Comparison of ENCODE assay signal across 8 cellular contexts in genomic region chr1:17922833-17923232, GRCh38.
DNase-seq lines count a peak whose midpoint lies in the region; ATAC-seq and TF ChIP-seq lines count a peak whose summit lies in the region.

No MANE protein-coding gene starts in this region.

- H3K27ac Mint-ChIP-seq in CD14-positive monocyte = no peak overlapping the region
- H3K27ac Mint-ChIP-seq in brain = peak overlapping the region in 1 of 5 experiments; percentile 88

- H3K4me3 Mint-ChIP-seq in CD14-positive monocyte (no peak overlapping the region), brain (no peak overlapping the region)

- no peak for DNase-seq in CD14-positive monocyte (ENCODE audit: low spot score)
- DNase-seq in GM13977 (ENCODE audit: low spot score) = peak; percentile 56
- peak; percentile 30 for DNase-seq in NCI-H2227 treated with DMSO at 0.1 percent for 48 hours (lab: John Stamatoyannopoulos, UW)
- DNase-seq in mucosa of descending colon = peak in 2 of 3 donors; percentile 57 to 76
- DNase-seq in GM19240 (ENCODE audit: insufficient read length, low spot score) = no peak

- in situ Hi-C loops in GM13977 (cut with MboI; ENCODE audit: low pct_unique_long_range_greater_than_20kb, low sequenced_read_pairs, unreplicated experiment) = no loop called here

- H3K9me3 ChIP-seq in mucosa of descending colon = no peaks in the 10 kb centered on the region

- no peaks in the 10 kb centered on the region for H3K36me3 ChIP-seq in mucosa of descending colon (ENCODE audit: low read depth)

- H3K27me3 Mint-ChIP-seq in CD14-positive monocyte (ENCODE audit: low read depth in 3 of 3) = peaks cover 5 to 10% (median 6%) of the 10 kb centered on the region in 3 donors
- H3K27me3 Mint-ChIP-seq in brain = peaks cover 9% of the 10 kb centered on the region

- no peak overlapping the region for H3K4me3 ChIP-seq in mucosa of descending colon

- H3K4me1 ChIP-seq in mucosa of descending colon (ENCODE audit: low read depth) = no peaks in the 10 kb centered on the region

- H3K36me3 Mint-ChIP-seq in CD14-positive monocyte (no peaks in the 10 kb centered on the region), brain (no peaks in the 10 kb centered on the region)

- no peaks in the 10 kb centered on the region for H3K4me1 Mint-ChIP-seq in CD14-positive monocyte
- H3K4me1 Mint-ChIP-seq in brain = peaks cover 50% of the 10 kb centered on the region

- TF ChIP-seq CTCF in CD14-positive monocyte (IDR thresholded peaks at IDR 0.05) = peak; percentile 46
- peak; percentile 54 for TF ChIP-seq CTCF in GM13977 (IDR thresholded peaks at IDR 0.05; ENCODE audit: extremely low read depth, insufficient read depth, missing control alignments)
- TF ChIP-seq CTCF in brain (conservative IDR thresholded peaks at IDR 0.05) = peak; percentile 66 to 77
- TF ChIP-seq CTCF in mucosa of descending colon (IDR thresholded peaks at IDR 0.05) = peak; percentile 16

- H3K9me3 Mint-ChIP-seq in CD14-positive monocyte (no peaks in the 10 kb centered on the region), brain (peaks cover 0 to 9% (median 0%) of the 10 kb centered on the region in 5 experiments)

- ATAC-seq in mucosa of descending colon = peak; percentile 40
- no peak for ATAC-seq in GM21619 (IDR thresholded peaks at IDR 0.05; ENCODE audit: unreplicated experiment)
- no peak for ATAC-seq in GM18907 (IDR thresholded peaks at IDR 0.05; ENCODE audit: unreplicated experiment)

- intact Hi-C loops in CD14-positive monocyte (cut with micrococcal nuclease) = no loop called here
- intact Hi-C loops in mucosa of descending colon (cut with DNase I, micrococcal nuclease) = loop anchor here in 1 of 2 donors (10.0 kb wide), 1 partner anchor 182 kb away; the partner anchor contains the start of gene IGSF21

Comparison
In these comparisons a context has a peak if more than half of its experiments do, and no peak if none do; other contexts are left out.
1. DNase-seq: peak in GM13977 (single experiment), NCI-H2227 treated with DMSO at 0.1 percent for 48 hours (single experiment) and mucosa of descending colon (2 of 3); none in CD14-positive monocyte (single experiment) and GM19240 (single experiment).
2. CTCF ChIP-seq: peak in every context shown above with its lines; median percentile 72 in brain; 54 in GM13977; 46 in CD14-positive monocyte; 16 in mucosa of descending colon.